ENCODE assay signal across 29 cellular contexts in genomic region chr16:59404509-59404908, GRCh38.
"Had no signal": no experiment of that assay in that cellular context is flagged by ENCODE, and none has a peak within 500 bp of the region (broad histone marks: within the 10 kb centered on the region; RNA-seq: fewer than 3 reads in every experiment).

No MANE protein-coding gene starts in this region.

- FAIRE-seq: urothelium cell line had no signal

- H3K4me3 ChIP-seq: stomach, suprapubic skin, testis, thoracic aorta, thyroid gland, tibial artery, tibial nerve, transverse colon, upper lobe of left lung, upper lobe of right lung, uterus, vagina had no signal

- H3K4me1 ChIP-seq: stomach, suprapubic skin, testis, thyroid gland, tibial artery, tibial nerve, transverse colon, upper lobe of left lung, upper lobe of right lung, uterus, vagina had no signal

- ATAC-seq: stimulated activated effector memory CD8-positive, alpha-beta T cell treated with anti-CD3 and anti-CD28 coated beads, Interleukin-12 subunit alpha, Interleukin-12 subunit beta, amount 100 ng/mL, for 72 hours; stimulated activated memory B cell treated with anti-CD40 and anti-IgM and Interleukin-4, amounts not matched to agents 10 μg/mL and 1 μg/mL and 100 μg/mL, for 72 hours; stimulated activated naive B cell treated with anti-CD40 and anti-IgM and Interleukin-4, amounts not matched to agents 10 μg/mL and 1 μg/mL and 100 μg/mL, for 72 hours; stimulated activated naive CD8-positive, alpha-beta T cell treated with anti-CD3 and anti-CD28 coated beads, Interleukin-15, amount 100 ng/mL, for 72 hours; stimulated activated naive CD8-positive, alpha-beta T cell treated with anti-CD3 and anti-CD28 coated beads, Interleukin-15, Interleukin-2, amounts not matched to agents 100 U/mL and 50 U/mL, for 24 hours; upper lobe of right lung had no signal

- H3K9me3 Mint-ChIP-seq: stimulated activated memory B cell treated with anti-CD40 and anti-IgM and Interleukin-4, amounts not matched to agents 10 μg/mL and 1 μg/mL and 100 μg/mL, for 72 hours; type B pancreatic cell had no signal

- H3K27ac Mint-ChIP-seq: stimulated activated effector memory CD8-positive, alpha-beta T cell treated with anti-CD3 and anti-CD28 coated beads, Interleukin-12 subunit alpha, Interleukin-12 subunit beta, amount 100 ng/mL, for 72 hours; stimulated activated memory B cell treated with anti-CD40 and anti-IgM and Interleukin-4, amounts not matched to agents 10 μg/mL and 1 μg/mL and 100 μg/mL, for 72 hours; stimulated activated naive B cell treated with anti-CD40 and anti-IgM and Interleukin-4, amounts not matched to agents 10 μg/mL and 1 μg/mL and 100 μg/mL, for 72 hours; stimulated activated naive CD8-positive, alpha-beta T cell treated with anti-CD3 and anti-CD28 coated beads, Interleukin-15, amount 100 ng/mL, for 72 hours; stimulated activated naive CD8-positive, alpha-beta T cell treated with anti-CD3 and anti-CD28 coated beads, Interleukin-15, Interleukin-2, amounts not matched to agents 100 ng/mL and 50 ng/mL, for 24 hours; type B pancreatic cell had no signal

- H3K9me3 ChIP-seq: stomach, suprapubic skin, testis, thyroid gland, tibial artery, tibial nerve, transverse colon, upper lobe of left lung, upper lobe of right lung, uterus, vagina had no signal

- H3K4me1 Mint-ChIP-seq: stimulated activated effector memory CD8-positive, alpha-beta T cell treated with anti-CD3 and anti-CD28 coated beads, Interleukin-12 subunit alpha, Interleukin-12 subunit beta, amount 100 ng/mL, for 72 hours; stimulated activated memory B cell treated with anti-CD40 and anti-IgM and Interleukin-4, amounts not matched to agents 10 μg/mL and 1 μg/mL and 100 μg/mL, for 72 hours; stimulated activated naive B cell treated with anti-CD40 and anti-IgM and Interleukin-4, amounts not matched to agents 10 μg/mL and 1 μg/mL and 100 μg/mL, for 72 hours; stimulated activated naive CD8-positive, alpha-beta T cell treated with anti-CD3 and anti-CD28 coated beads, Interleukin-15, amount 100 ng/mL, for 72 hours had no signal

- H3K36me3 ChIP-seq: stomach, suprapubic skin, thoracic aorta, thyroid gland, tibial artery, tibial nerve, transverse colon, upper lobe of left lung, upper lobe of right lung, uterus, vagina had no signal

- H3K36me3 Mint-ChIP-seq: stimulated activated effector memory CD8-positive, alpha-beta T cell treated with anti-CD3 and anti-CD28 coated beads, Interleukin-12 subunit alpha, Interleukin-12 subunit beta, amount 100 ng/mL, for 72 hours; stimulated activated memory B cell treated with anti-CD40 and anti-IgM and Interleukin-4, amounts not matched to agents 10 μg/mL and 1 μg/mL and 100 μg/mL, for 72 hours; stimulated activated naive B cell treated with anti-CD40 and anti-IgM and Interleukin-4, amounts not matched to agents 10 μg/mL and 1 μg/mL and 100 μg/mL, for 72 hours; type B pancreatic cell had no signal

- H3K4me3 Mint-ChIP-seq: stimulated activated effector memory CD8-positive, alpha-beta T cell treated with anti-CD3 and anti-CD28 coated beads, Interleukin-12 subunit alpha, Interleukin-12 subunit beta, amount 100 ng/mL, for 72 hours; stimulated activated memory B cell treated with anti-CD40 and anti-IgM and Interleukin-4, amounts not matched to agents 10 μg/mL and 1 μg/mL and 100 μg/mL, for 72 hours; stimulated activated naive B cell treated with anti-CD40 and anti-IgM and Interleukin-4, amounts not matched to agents 10 μg/mL and 1 μg/mL and 100 μg/mL, for 72 hours; stimulated activated naive CD8-positive, alpha-beta T cell treated with anti-CD3 and anti-CD28 coated beads, Interleukin-15, amount 100 ng/mL, for 72 hours; stimulated activated naive CD8-positive, alpha-beta T cell treated with anti-CD3 and anti-CD28 coated beads, Interleukin-15, Interleukin-2, amounts not matched to agents 100 ng/mL and 50 ng/mL, for 24 hours; type B pancreatic cell had no signal

- DNase-seq: stimulated activated CD4-positive, alpha-beta T cell treated with anti-CD3 and anti-CD28 coated beads, Interleukin-2, amount 100 ng/mL, for 48 hours; stimulated activated CD4-positive, alpha-beta T cell treated with anti-CD3 and anti-CD28 coated beads, Interleukin-4, amount 100 ng/mL, for 1 hour; stimulated activated CD4-positive, alpha-beta T cell treated with anti-CD3 and anti-CD28 coated beads, Interleukin-4, amount 100 ng/mL, for 24 hours; stimulated activated CD4-positive, alpha-beta T cell treated with anti-CD3 and anti-CD28 coated beads, Interleukin-4, amount 100 ng/mL, for 4 hours; stimulated activated CD8-positive, alpha-beta memory T cell treated with anti-CD3 and anti-CD28 coated beads, Interleukin-4, amount 100 ng/mL, for 48 hours; stimulated activated naive B cell treated with anti-CD40 and anti-IgM and Interleukin-4, amounts not matched to agents 10 μg/mL and 1 μg/mL and 100 μg/mL, for 72 hours; stimulated activated naive CD4-positive, alpha-beta T cell; stimulated activated naive CD4-positive, alpha-beta T cell treated with Interleukin-2 at 50 U/mL for 16 hours; stimulated activated naive CD8-positive, alpha-beta T cell treated with anti-CD3 and anti-CD28 coated beads, Interleukin-15, amount 100 ng/mL, for 72 hours; stimulated activated naive CD8-positive, alpha-beta T cell treated with anti-CD3 and anti-CD28 coated beads, Interleukin-15, Interleukin-2, amounts not matched to agents 100 U/mL and 50 U/mL, for 24 hours; stomach; substantia nigra; testis; thyroid gland; tibial artery; transverse colon; trophoblast cell; upper lobe of left lung; upper lobe of right lung; uterus had no signal

- H3K27ac ChIP-seq: stomach, suprapubic skin, testis, thoracic aorta, thyroid gland, tibial artery, tibial nerve, transverse colon, upper lobe of left lung, upper lobe of right lung, uterus, vagina had no signal

- H3K27me3 Mint-ChIP-seq: stimulated activated memory B cell treated with anti-CD40 and anti-IgM and Interleukin-4, amounts not matched to agents 10 μg/mL and 1 μg/mL and 100 μg/mL, for 72 hours; stimulated activated naive B cell treated with anti-CD40 and anti-IgM and Interleukin-4, amounts not matched to agents 10 μg/mL and 1 μg/mL and 100 μg/mL, for 72 hours; stimulated activated naive CD8-positive, alpha-beta T cell treated with anti-CD3 and anti-CD28 coated beads, Interleukin-15, amount 100 ng/mL, for 72 hours; stimulated activated naive CD8-positive, alpha-beta T cell treated with anti-CD3 and anti-CD28 coated beads, Interleukin-15, Interleukin-2, amounts not matched to agents 100 ng/mL and 50 ng/mL, for 24 hours had no signal

- H3K27me3 ChIP-seq: stomach, suprapubic skin, testis, thyroid gland, tibial artery, tibial nerve, transverse colon, upper lobe of left lung, upper lobe of right lung, uterus, vagina had no signal
